8 cellular contexts compared by ENCODE assay signal in genomic region chr2:164737612-164738081, GRCh38.
DNase-seq lines count a peak whose midpoint lies in the region; ATAC-seq, FAIRE-seq and TF ChIP-seq lines count a peak whose summit lies in the region.

No MANE protein-coding gene starts in this region.

- peak; percentile 62 for DNase-seq in DMS153 (lab: John Stamatoyannopoulos, UW)
- peak; percentile 53 for DNase-seq in HuH-7 (ENCODE audit: low spot score)
- DNase-seq in NT2/D1 (ENCODE audit: low read depth, low spot score): peak; percentile 65
- peak; percentile 71 for DNase-seq in bronchial epithelial cell (ENCODE audit: low read depth)
- DNase-seq in kidney: peak; percentile 68
- peak; percentile 72 for DNase-seq in stomach
- DNase-seq in activated naive CD4-positive, alpha-beta T cell (lab: John Stamatoyannopoulos, UW): no peak

- TF ChIP-seq EP300 in stomach (IDR thresholded peaks at IDR 0.05): no peak

- H3K9me3 ChIP-seq in NT2/D1 (ENCODE audit: insufficient read depth, low read length) (no peaks in the 10 kb centered on the region), kidney (ENCODE audit: control insufficient read depth in 1 of 2, low read length in 2 of 2) (no peaks in the 10 kb centered on the region), stomach (no peaks in the 10 kb centered on the region)

- intact Hi-C loops in kidney (cut with DNase I) (loop anchor here (10.0 kb wide), 1 partner anchor 177 kb away; no protein-coding TSS in a partner anchor), stomach (cut with DNase I; ENCODE audit: low total_unique reads) (no loop called here)

- peak; percentile 59 for TF ChIP-seq CTCF in bronchial epithelial cell (IDR thresholded peaks at IDR 0.05; ENCODE audit: insufficient read depth, low read length, severe bottlenecking)
- TF ChIP-seq CTCF in kidney (IDR thresholded peaks at IDR 0.05; ENCODE audit: borderline replicate concordance, extremely low read depth, insufficient read depth): peak; percentile 71
- TF ChIP-seq CTCF in stomach (IDR thresholded peaks at IDR 0.05): peak in 5 of 7 experiments; percentile 52 to 84 (median 68)

- H3K4me3 ChIP-seq in NT2/D1 (ENCODE audit: insufficient read length, low read depth): no peak overlapping the region
- H3K4me3 ChIP-seq in bronchial epithelial cell (ENCODE audit: low read depth, low read length): no peak overlapping the region
- no peak overlapping the region for H3K4me3 ChIP-seq in kidney (ENCODE audit: low read length in 2 of 2)
- no peak overlapping the region for H3K4me3 ChIP-seq in stomach

- ATAC-seq in GM19455 (IDR thresholded peaks at IDR 0.05; ENCODE audit: unreplicated experiment): peak; percentile 69

- no peak for TF ChIP-seq POLR2A in stomach (IDR thresholded peaks at IDR 0.05)

- peak overlapping the region in 1 of 2 donors; percentile 52 for H3K27ac ChIP-seq in kidney (ENCODE audit: low read depth in 2 of 2, low read length in 2 of 2)
- H3K27ac ChIP-seq in stomach: peak overlapping the region in 3 of 5 donors; percentile 19 to 40 (median 31)

- no peaks in the 10 kb centered on the region for H3K27me3 ChIP-seq in NT2/D1 (ENCODE audit: insufficient read depth, insufficient read length)
- H3K27me3 ChIP-seq in bronchial epithelial cell (ENCODE audit: control insufficient read depth, insufficient read depth, low read length): no peaks in the 10 kb centered on the region
- H3K27me3 ChIP-seq in stomach: no peaks in the 10 kb centered on the region

- WGBS in stomach, 5 donors: 2 to 3% (median 2%) methylated on average over 9 of the region's 9 CpGs

- H3K9ac ChIP-seq in NT2/D1 (ENCODE audit: insufficient read length, low read depth) (no peak overlapping the region), kidney (ENCODE audit: low read length in 2 of 2) (no peak overlapping the region)

- H3K4me1 ChIP-seq in NT2/D1 (ENCODE audit: insufficient read depth, insufficient read length) (no peaks in the 10 kb centered on the region), kidney (ENCODE audit: control insufficient read depth in 1 of 2, insufficient read depth in 1 of 2, low read depth in 1 of 2, low read length in 2 of 2) (peaks cover 7 to 16% of the 10 kb centered on the region in 2 donors), stomach (peaks cover 4 to 64% (median 21%) of the 10 kb centered on the region in 4 donors)

- H3K36me3 ChIP-seq in NT2/D1 (ENCODE audit: insufficient read depth, insufficient read length, low read length) (no peaks in the 10 kb centered on the region), bronchial epithelial cell (ENCODE audit: control insufficient read depth, insufficient read depth, low read length) (no peaks in the 10 kb centered on the region), kidney (ENCODE audit: control insufficient read depth in 1 of 2, insufficient read depth in 2 of 2, low read length in 2 of 2) (no peaks in the 10 kb centered on the region), stomach (no peaks in the 10 kb centered on the region)

- peak; percentile 23 for FAIRE-seq in bronchial epithelial cell (lab: Jason Lieb, UNC)
- FAIRE-seq in kidney (lab: Jason Lieb, UNC): peak; percentile 96

Comparison
In these comparisons a context has a peak if more than half of its experiments do, and no peak if none do; other contexts are left out.
1. DNase-seq: peak in DMS153 (single experiment), HuH-7 (single experiment), NT2/D1 (single experiment), bronchial epithelial cell (single experiment), kidney (single experiment) and stomach (single experiment); none in activated naive CD4-positive, alpha-beta T cell (0 of 4).
2. Peak in every context shown above with its lines, with median percentiles within 50 percentile points of each other: CTCF ChIP-seq.